In genomic region chr4:169274033-169274432, GRCh38 we compare ENCODE assay signal across 26 cellular contexts. TPM values are rescaled to one million over a fixed set of nuclear protein-coding genes. Genes with fewer than 3 reads are reported as not detected.
"Had no signal": no experiment of that assay in that cellular context is flagged by ENCODE, and none has a peak within 500 bp of the region (broad histone marks: within the 10 kb centered on the region; RNA-seq: fewer than 3 reads in every experiment).

No MANE protein-coding gene starts in this region.

- H3K27ac Mint-ChIP-seq: immature natural killer cell; memory B cell; naive thymus-derived CD8-positive, alpha-beta T cell; nephron; stimulated activated effector memory CD8-positive, alpha-beta T cell treated with anti-CD3 and anti-CD28 coated beads, Interleukin-12 subunit alpha, Interleukin-12 subunit beta, amount 100 ng/mL, for 72 hours; stimulated activated naive CD8-positive, alpha-beta T cell treated with anti-CD3 and anti-CD28 coated beads, Interleukin-15, Interleukin-2, amounts not matched to agents 100 ng/mL and 50 ng/mL, for 24 hours had no signal

- ATAC-seq: naive thymus-derived CD8-positive, alpha-beta T cell; pancreas; right cardiac atrium; stimulated activated effector memory CD8-positive, alpha-beta T cell treated with anti-CD3 and anti-CD28 coated beads, Interleukin-12 subunit alpha, Interleukin-12 subunit beta, amount 100 ng/mL, for 72 hours had no signal

- H3K36me3 ChIP-seq: left ventricle myocardium inferior, pancreas, prostate gland, sigmoid colon, spleen, tibial nerve, upper lobe of left lung, vagina had no signal

- H3K9me3 ChIP-seq: left ventricle myocardium inferior, pancreas, prostate gland, sigmoid colon, spleen, tibial nerve, upper lobe of left lung, vagina had no signal

- H3K4me3 ChIP-seq: left ventricle myocardium inferior, lung, pancreas, prostate gland, sigmoid colon, spleen, tibial nerve, upper lobe of left lung, vagina had no signal

- H3K27me3 Mint-ChIP-seq: memory B cell had no signal

- H3K9me3 Mint-ChIP-seq: immature natural killer cell; memory B cell; naive thymus-derived CD8-positive, alpha-beta T cell; nephron; neural crest cell; stimulated activated effector memory CD8-positive, alpha-beta T cell treated with anti-CD3 and anti-CD28 coated beads, Interleukin-12 subunit alpha, Interleukin-12 subunit beta, amount 100 ng/mL, for 72 hours; stimulated activated naive CD8-positive, alpha-beta T cell treated with anti-CD3 and anti-CD28 coated beads, Interleukin-15, Interleukin-2, amounts not matched to agents 100 ng/mL and 50 ng/mL, for 24 hours had no signal

- DNase-seq: hypothalamus; immature natural killer cell; kidney; left ventricle myocardium inferior; naive thymus-derived CD8-positive, alpha-beta T cell; nucleus accumbens; pancreas; posterior cingulate gyrus; retina; right cardiac atrium; sigmoid colon; small intestine; spleen; stimulated activated CD4-positive, alpha-beta T cell treated with anti-CD3 and anti-CD28 coated beads, Interleukin-4, amount 100 ng/mL, for 24 hours; stimulated activated naive CD4-positive, alpha-beta T cell; upper lobe of left lung had no signal

- H3K27me3 ChIP-seq: pancreas, sigmoid colon, tibial nerve, upper lobe of left lung, vagina had no signal

- H3K27ac ChIP-seq: left ventricle myocardium inferior, pancreas, prostate gland, sigmoid colon, spleen, tibial nerve, upper lobe of left lung, vagina had no signal

- FAIRE-seq: islet of Langerhans, kidney, pancreas, small intestine had no signal

- H3K36me3 Mint-ChIP-seq: immature natural killer cell; memory B cell; stimulated activated effector memory CD8-positive, alpha-beta T cell treated with anti-CD3 and anti-CD28 coated beads, Interleukin-12 subunit alpha, Interleukin-12 subunit beta, amount 100 ng/mL, for 72 hours had no signal

- H3K4me1 Mint-ChIP-seq: stimulated activated effector memory CD8-positive, alpha-beta T cell treated with anti-CD3 and anti-CD28 coated beads, Interleukin-12 subunit alpha, Interleukin-12 subunit beta, amount 100 ng/mL, for 72 hours had no signal

- H3K4me3 Mint-ChIP-seq: immature natural killer cell; memory B cell; stimulated activated effector memory CD8-positive, alpha-beta T cell treated with anti-CD3 and anti-CD28 coated beads, Interleukin-12 subunit alpha, Interleukin-12 subunit beta, amount 100 ng/mL, for 72 hours; stimulated activated naive CD8-positive, alpha-beta T cell treated with anti-CD3 and anti-CD28 coated beads, Interleukin-15, Interleukin-2, amounts not matched to agents 100 ng/mL and 50 ng/mL, for 24 hours had no signal

- H3K4me1 ChIP-seq: prostate gland had no signal

RNA-seq across cellular contexts. Expression of gene SH3RF1, which starts 3.3 kb away (rescaled TPM):
- polyA plus RNA-seq: naive thymus-derived CD8-positive, alpha-beta T cell had no signal
